ENCODE assay signal across 21 cellular contexts in the genomic region with DNA sequence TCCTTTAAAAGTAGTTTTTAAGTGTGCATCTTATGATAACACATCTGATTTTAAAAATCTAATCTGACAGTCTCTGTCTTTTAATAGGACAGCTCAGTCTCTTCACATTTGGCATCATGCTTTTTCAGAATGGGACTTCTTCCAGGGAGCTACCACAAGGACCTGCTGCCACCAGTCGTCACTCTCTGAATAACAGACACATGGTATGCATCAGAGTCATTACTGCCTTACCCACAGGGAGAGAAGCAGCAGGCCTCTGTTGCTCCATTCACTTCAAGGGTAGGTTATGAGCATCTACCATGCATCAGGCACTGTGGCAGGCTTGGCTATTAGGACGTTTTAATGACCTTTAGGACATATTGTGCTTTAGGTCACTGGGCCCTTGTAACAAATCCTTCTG.
"Had no signal": no experiment of that assay in that cellular context is flagged by ENCODE, and none has a peak within 500 bp of the region (broad histone marks: within the 10 kb centered on the region; RNA-seq: fewer than 3 reads in every experiment).

No MANE protein-coding gene starts in this region.

- H3K27ac Mint-ChIP-seq: dendritic cell treated with granulocyte-macrophage colony-stimulating factor and Interleukin-4, amounts not matched to agents 40 ng/mL and 50 ng/mL, for 4 days; naive thymus-derived CD4-positive, alpha-beta T cell had no signal

- DNase-seq: esophagus squamous epithelium; foreskin keratinocyte; head of caudate nucleus; kidney; left cardiac atrium; left ventricle myocardium superior; mesenchymal stem cell; naive thymus-derived CD4-positive, alpha-beta T cell; stimulated activated CD4-positive, alpha-beta T cell treated with anti-CD3 and anti-CD28 coated beads, Interleukin-2, amount 100 ng/mL, for 24 hours; stimulated activated CD4-positive, alpha-beta T cell treated with anti-CD3 and anti-CD28 coated beads, Interleukin-4, amount 100 ng/mL, for 4 hours; stimulated activated naive CD4-positive, alpha-beta T cell; stomach; substantia nigra; transverse colon had no signal

- ATAC-seq: foreskin keratinocyte; left cardiac atrium; left ventricle myocardium superior; naive thymus-derived CD4-positive, alpha-beta T cell; sciatic nerve had no signal

- H3K27ac ChIP-seq: esophagus squamous epithelium, foreskin keratinocyte, hepatocyte, neutrophil, skin epidermis, stomach, thoracic aorta, transverse colon had no signal

- H3K9me3 Mint-ChIP-seq: dendritic cell treated with granulocyte-macrophage colony-stimulating factor and Interleukin-4, amounts not matched to agents 40 ng/mL and 50 ng/mL, for 4 days had no signal

- H3K4me1 ChIP-seq: foreskin keratinocyte had no signal

- H3K9me3 ChIP-seq: esophagus squamous epithelium, neutrophil, thoracic aorta, transverse colon had no signal

- H3K4me3 Mint-ChIP-seq: dendritic cell treated with granulocyte-macrophage colony-stimulating factor and Interleukin-4, amounts not matched to agents 40 ng/mL and 50 ng/mL, for 4 days; naive thymus-derived CD4-positive, alpha-beta T cell had no signal

- H3K4me3 ChIP-seq: esophagus squamous epithelium, hepatocyte, lung, skin epidermis, stomach, thoracic aorta, transverse colon had no signal

- H3K27me3 ChIP-seq: hepatocyte, stomach, transverse colon had no signal

- H3K36me3 ChIP-seq: esophagus squamous epithelium, neutrophil, stomach, thoracic aorta, transverse colon had no signal
